ENCODE assay signal across 8 cellular contexts in the genomic region with DNA sequence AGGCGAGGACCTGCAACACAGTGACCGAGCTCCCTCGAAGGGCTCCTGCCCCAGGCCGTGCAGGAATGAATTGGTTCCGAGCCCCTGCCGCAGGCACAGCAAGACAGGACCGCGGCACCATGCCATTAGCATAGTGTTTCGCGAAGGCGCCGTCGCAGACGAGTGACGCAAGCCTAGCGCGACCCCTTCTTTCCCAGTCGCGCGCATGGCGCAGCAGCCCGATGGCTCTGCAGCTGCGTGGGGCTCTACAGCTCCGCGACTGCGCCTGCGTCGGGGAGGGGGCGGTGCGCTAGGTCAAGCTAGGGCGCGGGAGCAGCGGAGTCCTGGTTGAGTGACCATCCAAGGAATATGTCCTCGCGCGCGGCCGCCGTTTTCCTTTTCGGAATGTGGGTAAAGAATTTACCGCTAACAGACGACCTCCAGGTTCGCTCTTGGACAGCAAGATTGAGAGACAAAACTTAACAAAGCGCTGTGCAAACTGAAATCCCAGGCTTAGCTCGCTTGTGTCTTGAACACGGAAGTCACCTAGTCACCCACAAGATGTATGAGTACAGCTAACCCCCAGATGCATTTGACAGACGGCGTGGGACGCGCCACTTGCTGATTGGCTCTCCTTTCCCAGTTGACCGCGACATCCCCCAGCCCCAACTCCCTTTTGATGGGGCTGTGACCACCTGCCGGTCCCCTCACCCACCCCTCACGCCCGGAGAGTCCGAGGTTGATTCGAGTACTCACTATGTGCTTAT. TPM values are rescaled to one million over a fixed set of nuclear protein-coding genes. Genes with fewer than 3 reads are reported as not detected.
DNase-seq lines count a peak whose midpoint lies in the region; ATAC-seq and TF ChIP-seq lines count a peak whose summit lies in the region.

A gene (minus strand): TSS at position 164 of the 746 bp plus-strand sequence. CDS start 32 bp downstream, at position 132.

- H3K4me3 Mint-ChIP-seq in activated CD4-positive, alpha-beta T cell treated with anti-CD3 and anti-CD28 coated beads, Interleukin-2, amount 10 ng/mL, durations not matched to agents 24 days and 14 days: peak within 1 kb of the TSS; percentile 94

- DNase-seq in NCI-H69 (lab: John Stamatoyannopoulos, UW): peak; percentile 95
- DNase-seq in activated CD4-positive, alpha-beta T cell treated with anti-CD3 and anti-CD28 coated beads, Interleukin-2, amount 10 ng/mL, durations not matched to agents 24 days and 14 days: peak; percentile 100
- DNase-seq in colonic mucosa: peak; percentile 97
- peak; percentile 96 to 97 (median 96) for DNase-seq in stimulated activated CD4-positive, alpha-beta T cell treated with anti-CD3 and anti-CD28 coated beads, Interleukin-1b, Interleukin-23, amount 100 ng/mL, for 24 hours (ENCODE audit: low read depth in 4 of 4, low spot score in 1 of 4)

- H3K27me3 ChIP-seq in colonic mucosa (no peaks in the 10 kb centered on the region), layer of hippocampus (ENCODE audit: control insufficient read depth, insufficient read depth, low read length) (no peaks in the 10 kb centered on the region)

- peaks cover 9% of the 10 kb centered on the region for H3K27me3 Mint-ChIP-seq in activated CD4-positive, alpha-beta T cell treated with anti-CD3 and anti-CD28 coated beads, Interleukin-2, amount 10 ng/mL, durations not matched to agents 24 days and 14 days

- ATAC-seq in GM19372 (IDR thresholded peaks at IDR 0.05; ENCODE audit: low read depth, unreplicated experiment): peak; percentile 93
- ATAC-seq in HG03521 (IDR thresholded peaks at IDR 0.05; ENCODE audit: unreplicated experiment): peak; percentile 95

- H3K27ac Mint-ChIP-seq in activated CD4-positive, alpha-beta T cell treated with anti-CD3 and anti-CD28 coated beads, Interleukin-2, amount 10 ng/mL, durations not matched to agents 24 days and 14 days: peak within 1 kb of the TSS; percentile 97

- peak within 1 kb of the TSS; percentile 85 for H3K4me3 ChIP-seq in colonic mucosa

- H3K27ac ChIP-seq in C4-2B (peak within 1 kb of the TSS; percentile 78), colonic mucosa (peak within 1 kb of the TSS; percentile 72), layer of hippocampus (ENCODE audit: low read depth, low read length) (peak within 1 kb of the TSS; percentile 39)

- peaks cover 14% of the 10 kb centered on the region for H3K36me3 Mint-ChIP-seq in activated CD4-positive, alpha-beta T cell treated with anti-CD3 and anti-CD28 coated beads, Interleukin-2, amount 10 ng/mL, durations not matched to agents 24 days and 14 days (ENCODE audit: low read depth)

- H3K9me3 Mint-ChIP-seq in activated CD4-positive, alpha-beta T cell treated with anti-CD3 and anti-CD28 coated beads, Interleukin-2, amount 10 ng/mL, durations not matched to agents 24 days and 14 days: no peaks in the 10 kb centered on the region

- TF ChIP-seq CTCF in C4-2B (conservative IDR thresholded peaks at IDR 0.05) (no peak), colonic mucosa (IDR thresholded peaks at IDR 0.05) (no peak)

- H3K9ac ChIP-seq in colonic mucosa (ENCODE audit: low read depth in 2 of 2, low read length in 2 of 2): peak within 1 kb of the TSS; percentile 75 to 76

- peaks cover 13% of the 10 kb centered on the region for H3K4me1 ChIP-seq in colonic mucosa

- intact Hi-C loops in activated CD4-positive, alpha-beta T cell treated with anti-CD3 and anti-CD28 coated beads, Interleukin-2, amount 10 ng/mL, durations not matched to agents 24 days and 14 days (cut with micrococcal nuclease): loop anchor here (1.0 to 10.0 kb wide), 4 partner anchors 24 to 1277 kb away; a partner anchor contains a TSS
- intact Hi-C loops in colonic mucosa (cut with DNase I): no loop called here

- no peaks in the 10 kb centered on the region for H3K36me3 ChIP-seq in colonic mucosa

- H3K4me1 Mint-ChIP-seq in activated CD4-positive, alpha-beta T cell treated with anti-CD3 and anti-CD28 coated beads, Interleukin-2, amount 10 ng/mL, durations not matched to agents 24 days and 14 days: peaks cover 20% of the 10 kb centered on the region

- H3K9me3 ChIP-seq in colonic mucosa: no peaks in the 10 kb centered on the region

RNA-seq across cellular contexts. Expression of the gene that starts here (rescaled TPM):
- 18.9 and 20.1 TPM in 2 replicates for total RNA-seq in activated CD4-positive, alpha-beta T cell treated with anti-CD3 and anti-CD28 coated beads, Interleukin-2, amount 10 ng/mL, durations not matched to agents 24 days and 14 days
- total RNA-seq in colonic mucosa: 10 to 100 TPM; 11.2 to 12.4 TPM

Comparison
In these comparisons a context has a peak if more than half of its experiments do, and no peak if none do; other contexts are left out.
1. Peak in every context shown above with its lines: DNase-seq, ATAC-seq, H3K4me3 ChIP-seq and H3K27ac ChIP-seq.